ENCODE assay signal across 8 cellular contexts in the genomic region with DNA sequence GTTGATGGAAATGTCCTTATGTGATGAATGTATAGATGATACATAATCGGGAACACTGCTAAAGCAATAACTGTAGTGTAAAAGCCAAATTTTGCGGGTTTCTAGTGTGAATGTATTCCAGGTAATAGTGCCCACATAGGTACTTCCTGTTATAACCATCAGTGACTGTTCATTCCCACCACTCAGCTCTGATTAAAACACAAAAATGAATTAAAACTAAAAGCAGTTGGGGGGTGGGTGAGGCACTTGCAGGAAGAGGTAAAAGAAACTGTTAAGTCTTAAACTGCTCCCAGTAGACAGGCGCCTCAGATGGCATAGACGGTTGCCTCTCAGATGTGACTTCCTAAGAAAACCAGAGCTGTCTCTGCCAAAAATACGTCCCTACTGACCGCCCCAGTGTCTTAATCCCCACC. TPM values are rescaled to one million over a fixed set of nuclear protein-coding genes. Genes with fewer than 3 reads are reported as not detected.
A peak's percentile ranks its signal among the peaks of the same experiment; 100 is the strongest.
DNase-seq lines count a peak whose midpoint lies in the region; ATAC-seq, FAIRE-seq and TF ChIP-seq lines count a peak whose summit lies in the region.

No MANE protein-coding gene starts in this region.

- H3K9me3 Mint-ChIP-seq in nephron progenitor cell = peaks cover 6% of the 10 kb centered on the region

- SMC1A ChIA-PET in GM12878 (lab: Charles Lee; ENCODE audit: uncharacterized antibody, unreplicated experiment) = interaction anchor here (0.6 to 6.7 kb wide), 19 partner anchors 13 to 275 kb away, joined by 3 to 58 read pairs (median 6); partner anchors contain the start of gene BCL2A1

- intact Hi-C loops in GM12878 (cut with micrococcal nuclease; ENCODE audit: unreplicated experiment) = loop anchor here (2.0 to 10.0 kb wide), 4 partner anchors 25 to 277 kb away; partner anchors contain the start of gene BCL2A1

- no peaks in the 10 kb centered on the region for H3K27me3 Mint-ChIP-seq in nephron progenitor cell (ENCODE audit: low read depth, poor library complexity)

- H3K27me3 ChIP-seq in BLaER1 (no peaks in the 10 kb centered on the region), Karpas-422 (ENCODE audit: low read length) (no peaks in the 10 kb centered on the region), GM12878 (replicated peaks in 1 of 2; ENCODE audit: control insufficient read depth in 2 of 2, insufficient read depth in 2 of 2, low read length in 1 of 2) (no peaks in the 10 kb centered on the region)

- TF ChIP-seq CTCF in GM12878 (IDR thresholded peaks at IDR 0.05 in 2 of 3, conservative IDR thresholded peaks at IDR 0.05 in 1 of 3; ENCODE audit: control insufficient read depth in 2 of 3, extremely low read depth in 1 of 3, insufficient read depth in 1 of 3, low read depth in 3 of 3, low read length in 3 of 3) (no peak), nephron progenitor cell (IDR thresholded peaks at IDR 0.05) (no peak)

- H3K27ac ChIP-seq in BLaER1 (peak overlapping the region; percentile 98), Karpas-422 (ENCODE audit: low read length) (peak overlapping the region; percentile 68), GM12878 (ENCODE audit: control insufficient read depth, insufficient read depth) (peak overlapping the region; percentile 85)

- H3K9me2 ChIP-seq in Karpas-422 (replicated peaks; ENCODE audit: insufficient read depth, low read length) = no peaks in the 10 kb centered on the region

- RAD21 ChIA-PET in GM12878 (lab: Charles Lee; ENCODE audit: unreplicated experiment) = interaction anchor here (0.8 to 5.7 kb wide), 13 partner anchors 12 to 163 kb away, joined by 3 to 45 read pairs (median 5); partner anchors contain the start of gene BCL2A1

- H3K79me2 ChIP-seq in Karpas-422 (ENCODE audit: low read length) = peaks cover 55% of the 10 kb centered on the region
- H3K79me2 ChIP-seq in GM12878 (ENCODE audit: control insufficient read depth, insufficient read depth, low read length) = peaks cover 16% of the 10 kb centered on the region

- no peak for TF ChIP-seq POLR2A in GM12878 (IDR thresholded peaks at IDR 0.05; ENCODE audit: low read depth, low read length)

- no peaks in the 10 kb centered on the region for H4K20me1 ChIP-seq in BLaER1
- H4K20me1 ChIP-seq in Karpas-422 (ENCODE audit: insufficient read depth, low read depth, low read length) = no peaks in the 10 kb centered on the region
- no peaks in the 10 kb centered on the region for H4K20me1 ChIP-seq in GM12878 (ENCODE audit: control insufficient read depth, insufficient read depth)

- H3K4me2 ChIP-seq in BLaER1 (peak overlapping the region; percentile 85), Karpas-422 (ENCODE audit: low read depth, low read length, poor library complexity, severe bottlenecking) (peak overlapping the region; percentile 79), GM12878 (ENCODE audit: control insufficient read depth, insufficient read depth) (peak overlapping the region; percentile 96)

- TF ChIP-seq EP300 in GM12878 (IDR thresholded peaks at IDR 0.05; ENCODE audit: borderline replicate concordance in 1 of 2, control insufficient read depth in 1 of 2, low read depth in 2 of 2, low read length in 2 of 2) = no peak

- H3K9ac ChIP-seq in BLaER1 (peak overlapping the region; percentile 96), Karpas-422 (ENCODE audit: low read length) (peak overlapping the region; percentile 87), GM12878 (ENCODE audit: control insufficient read depth, insufficient read depth, low read length) (peak overlapping the region; percentile 92; the same call in 1 of the 2 replicates)

- ATAC-seq in GM12878 (no peak), GM18858 (IDR thresholded peaks at IDR 0.05; ENCODE audit: unreplicated experiment) (no peak), GM19455 (IDR thresholded peaks at IDR 0.05; ENCODE audit: unreplicated experiment) (no peak)

- no peak for TF ChIP-seq RAD21 in GM12878 (IDR thresholded peaks at IDR 0.05; ENCODE audit: insufficient read depth, low read depth, low read length)

- H3K4me3 ChIP-seq in BLaER1 = peak overlapping the region; percentile 87
- H3K4me3 ChIP-seq in Karpas-422 (ENCODE audit: low read length) = peak overlapping the region; percentile 81
- H3K4me3 ChIP-seq in GM12878 = peak overlapping the region; percentile 66

- POLR2A ChIA-PET in GM12878 (lab: Charles Lee) = interaction anchor here (0.8 to 2.8 kb wide), 10 partner anchors 11 to 136 kb away, joined by 3 to 17 read pairs (median 4); no protein-coding TSS in a partner anchor

- H3K4me1 ChIP-seq in BLaER1 = peaks cover 47% of the 10 kb centered on the region
- H3K4me1 ChIP-seq in Karpas-422 (ENCODE audit: low read length) = peaks cover 49% of the 10 kb centered on the region
- peaks cover 24% of the 10 kb centered on the region for H3K4me1 ChIP-seq in GM12878 (ENCODE audit: control insufficient read depth, insufficient read depth, low read length)

- no peak for FAIRE-seq in GM12878 (lab: Jason Lieb, UNC)

- CTCF ChIA-PET in GM12878 (lab: Yijun Ruan, JAX) = interaction anchor here (0.9 to 6.5 kb wide), 10 partner anchors 19 to 276 kb away, joined by 3 to 51 read pairs (median 4); partner anchors contain the start of gene BCL2A1

- H3K36me3 Mint-ChIP-seq in nephron progenitor cell (ENCODE audit: low read depth) = peaks cover 26% of the 10 kb centered on the region

- WGBS in GM12878 (ENCODE audit: insufficient coverage, insufficient replicate concordance, low lambda C conversion rate, missing lambda C conversion rate) = 9% methylated on average over 6 of the region's 6 CpGs

- peaks cover 5% of the 10 kb centered on the region; the same call in 1 of the 2 replicates for H3K36me3 ChIP-seq in BLaER1
- H3K36me3 ChIP-seq in Karpas-422 (ENCODE audit: insufficient read depth, low read length) = 0 out of 2 replicates have a peak, but pooled peaks cover 6% of the 10 kb centered on the region
- H3K36me3 ChIP-seq in GM12878 (ENCODE audit: control insufficient read depth in 2 of 2, insufficient read depth in 2 of 2, low read length in 1 of 2) = no peaks in the 10 kb centered on the region

- H3K4me3 Mint-ChIP-seq in nephron progenitor cell = peak overlapping the region; percentile 83

- in situ Hi-C loops in GM12878 (cut with MboI) = no loop called here

- no peak overlapping the region for H2AFZ ChIP-seq in Karpas-422 (ENCODE audit: low read length)
- peak overlapping the region; percentile 91 for H2AFZ ChIP-seq in GM12878 (ENCODE audit: control insufficient read depth, low read depth, low read length)

- H3K4me1 Mint-ChIP-seq in nephron progenitor cell = peaks cover 48% of the 10 kb centered on the region

- H3K9me3 ChIP-seq in BLaER1 = no peaks in the 10 kb centered on the region
- no peaks in the 10 kb centered on the region for H3K9me3 ChIP-seq in Karpas-422 (ENCODE audit: low read length)
- no peaks in the 10 kb centered on the region; the same call in 2 of the 3 replicates for H3K9me3 ChIP-seq in GM12878 (replicated peaks; ENCODE audit: control insufficient read depth, insufficient read depth, low read length)

- DNase-seq in Karpas-422 (peak; percentile 57), GM12878 (ENCODE audit: low read depth, low spot score) (no peak), nephron progenitor cell (no peak), NCI-H446 (lab: John Stamatoyannopoulos, UW) (no peak), SKM-1 treated with dmso at 0.1 percent for 144 hours (lab: John Stamatoyannopoulos, UW; ENCODE audit: unreplicated experiment) (no peak)

- H3K27ac Mint-ChIP-seq in nephron progenitor cell = no peak overlapping the region

- TSS peak; percentile 88 for BruUV-seq in GM12878 (replicated peaks; lab: Mats Ljungman, UMichigan)

TF ChIP-seq in GM12878, 131 proteins besides CTCF, POLR2A, EP300 and RAD21 (continues in another document):
- TF ChIP-seq, protein P1, sequence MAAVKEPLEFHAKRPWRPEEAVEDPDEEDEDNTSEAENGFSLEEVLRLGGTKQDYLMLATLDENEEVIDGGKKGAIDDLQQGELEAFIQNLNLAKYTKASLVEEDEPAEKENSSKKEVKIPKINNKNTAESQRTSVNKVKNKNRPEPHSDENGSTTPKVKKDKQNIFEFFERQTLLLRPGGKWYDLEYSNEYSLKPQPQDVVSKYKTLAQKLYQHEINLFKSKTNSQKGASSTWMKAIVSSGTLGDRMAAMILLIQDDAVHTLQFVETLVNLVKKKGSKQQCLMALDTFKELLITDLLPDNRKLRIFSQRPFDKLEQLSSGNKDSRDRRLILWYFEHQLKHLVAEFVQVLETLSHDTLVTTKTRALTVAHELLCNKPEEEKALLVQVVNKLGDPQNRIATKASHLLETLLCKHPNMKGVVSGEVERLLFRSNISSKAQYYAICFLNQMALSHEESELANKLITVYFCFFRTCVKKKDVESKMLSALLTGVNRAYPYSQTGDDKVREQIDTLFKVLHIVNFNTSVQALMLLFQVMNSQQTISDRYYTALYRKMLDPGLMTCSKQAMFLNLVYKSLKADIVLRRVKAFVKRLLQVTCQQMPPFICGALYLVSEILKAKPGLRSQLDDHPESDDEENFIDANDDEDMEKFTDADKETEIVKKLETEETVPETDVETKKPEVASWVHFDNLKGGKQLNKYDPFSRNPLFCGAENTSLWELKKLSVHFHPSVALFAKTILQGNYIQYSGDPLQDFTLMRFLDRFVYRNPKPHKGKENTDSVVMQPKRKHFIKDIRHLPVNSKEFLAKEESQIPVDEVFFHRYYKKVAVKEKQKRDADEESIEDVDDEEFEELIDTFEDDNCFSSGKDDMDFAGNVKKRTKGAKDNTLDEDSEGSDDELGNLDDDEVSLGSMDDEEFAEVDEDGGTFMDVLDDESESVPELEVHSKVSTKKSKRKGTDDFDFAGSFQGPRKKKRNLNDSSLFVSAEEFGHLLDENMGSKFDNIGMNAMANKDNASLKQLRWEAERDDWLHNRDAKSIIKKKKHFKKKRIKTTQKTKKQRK (IDR thresholded peaks at IDR 0.05; ENCODE audit: low read depth, low read length) = no peak

RNA-seq across cellular contexts. Expression of gene MTHFS, which starts 0.9 kb away (rescaled TPM):
- 35.5 and 57.0 TPM in 2 replicates for total RNA-seq in Karpas-422 (2014; rRNA removed; shearing (Covaris generic); ENCODE audit: low replicate concordance)
- total RNA-seq in GM12878 (2013; cell fraction: nucleolus; rRNA removed) = 18.0 and 20.7 TPM in 2 replicates
- total RNA-seq in GM12878 (2014; rRNA removed) (24.0 and 26.8 TPM in 2 replicates), GM12878 (2014; rRNA removed; fragmentation: Illumina TruSeq; extraction: Trizol) (25.3 and 26.9 TPM in 2 replicates), GM12878 (2021) (35.3 and 38.4 TPM in 2 replicates)
- 16.9 TPM for polyA plus RNA-seq in GM12878 (2011; ENCODE audit: low read depth)
- polyA plus RNA-seq in GM12878 (2011; rRNA removed) (38.4 and 38.5 TPM in 2 replicates), GM12878 (2014; fragmentation: Illumina TruSeq; extraction: Trizol) (22.4 and 28.4 TPM in 2 replicates), GM12878 (2014; fragmentation: Nextera tagmentation; extraction: Ambion mirVana) (10 to 100 TPM; 14.0 to 24.5 TPM), GM12878 (2014; rRNA removed) (44.3 and 49.0 TPM in 2 replicates), GM12878 (2016; fragmentation: Nextera tagmentation; extraction: Ambion mirVana) (10 to 100 TPM; 78.9 to 81.9 TPM)
- 26.7 and 34.1 TPM in 2 replicates for polyA plus RNA-seq in GM12878 (2011; cell fraction: cytosol; rRNA removed)
- 13.9 and 16.3 TPM in 2 replicates for polyA plus RNA-seq in GM12878 (2011; cell fraction: nucleus; rRNA removed)
- 21.6 and 24.8 TPM in 2 replicates for polyA plus RNA-seq in GM12878 (2012)
- 7.6 and 18.4 TPM in 2 replicates for polyA minus RNA-seq in GM12878 (2011; rRNA and poly(A)+ RNA removed)
- polyA minus RNA-seq in GM12878 (2011; cell fraction: cytosol; rRNA and poly(A)+ RNA removed) = 7.5 and 9.8 TPM in 2 replicates
- polyA minus RNA-seq in GM12878 (2011; cell fraction: nucleus; rRNA and poly(A)+ RNA removed) = 9.1 and 10.6 TPM in 2 replicates
